In genomic region chr12:96908170-96908675, GRCh38 we compare ENCODE assay signal across 8 cellular contexts. TPM values are rescaled to one million over a fixed set of nuclear protein-coding genes. Genes with fewer than 3 reads are reported as not detected.
A peak's percentile ranks its signal among the peaks of the same experiment; 100 is the strongest.
DNase-seq lines count a peak whose midpoint lies in the region; ATAC-seq lines count a peak whose summit lies in the region.

No MANE protein-coding gene starts in this region.

- H3K9me3 ChIP-seq in iPS-18c (ENCODE audit: control insufficient read depth, insufficient read depth, low read length) = no peaks in the 10 kb centered on the region

- DNase-seq in activated T-cell treated with anti-CD3 and anti-CD28 coated beads, Interleukin-2, amount 50 U/mL, for 72 hours = peak; percentile 8 to 14
- no peak for DNase-seq in stimulated activated effector memory CD8-positive, alpha-beta T cell treated with anti-CD3 and anti-CD28 coated beads, Interleukin-12 subunit alpha, Interleukin-12 subunit beta, amount 100 ng/mL, for 72 hours (ENCODE audit: low spot score in 2 of 2)
- no peak for DNase-seq in SKM-1 (lab: John Stamatoyannopoulos, UW; ENCODE audit: unreplicated experiment)
- no peak for DNase-seq in HT-29 (ENCODE audit: low spot score)
- no peak for DNase-seq in ureter (ENCODE audit: low spot score)

- peaks cover 6% of the 10 kb centered on the region for H3K27me3 Mint-ChIP-seq in activated T-cell treated with anti-CD3 and anti-CD28 coated beads, Interleukin-2, amount 50 U/mL, for 72 hours (ENCODE audit: low read depth)

- peaks cover 49% of the 10 kb centered on the region for H3K4me1 Mint-ChIP-seq in activated T-cell treated with anti-CD3 and anti-CD28 coated beads, Interleukin-2, amount 50 U/mL, for 72 hours (ENCODE audit: low read depth)
- peaks cover 43% of the 10 kb centered on the region for H3K4me1 Mint-ChIP-seq in stimulated activated effector memory CD8-positive, alpha-beta T cell treated with anti-CD3 and anti-CD28 coated beads, Interleukin-12 subunit alpha, Interleukin-12 subunit beta, amount 100 ng/mL, for 72 hours

- no peaks in the 10 kb centered on the region for H3K9me3 Mint-ChIP-seq in activated T-cell treated with anti-CD3 and anti-CD28 coated beads, Interleukin-2, amount 50 U/mL, for 72 hours
- H3K9me3 Mint-ChIP-seq in stimulated activated effector memory CD8-positive, alpha-beta T cell treated with anti-CD3 and anti-CD28 coated beads, Interleukin-12 subunit alpha, Interleukin-12 subunit beta, amount 100 ng/mL, for 72 hours = no peaks in the 10 kb centered on the region

- peak overlapping the region; percentile 65 for H3K4me3 ChIP-seq in iPS-18c (ENCODE audit: insufficient read depth, low read depth, low read length)

- ATAC-seq in GM18868 (IDR thresholded peaks at IDR 0.05; ENCODE audit: unreplicated experiment) (peak; percentile 25), HG03378 (IDR thresholded peaks at IDR 0.05; ENCODE audit: unreplicated experiment) (peak; percentile 42)
- ATAC-seq in activated T-cell treated with anti-CD3 and anti-CD28 coated beads, Interleukin-2, amount 50 U/mL, for 72 hours (replicated peaks in 1 of 2) = peak in 1 of 2 donors; percentile 26
- ATAC-seq in stimulated activated effector memory CD8-positive, alpha-beta T cell treated with anti-CD3 and anti-CD28 coated beads, Interleukin-12 subunit alpha, Interleukin-12 subunit beta, amount 100 ng/mL, for 72 hours = peak; percentile 53

- peak overlapping the region; percentile 97 for H3K27ac Mint-ChIP-seq in activated T-cell treated with anti-CD3 and anti-CD28 coated beads, Interleukin-2, amount 50 U/mL, for 72 hours
- H3K27ac Mint-ChIP-seq in stimulated activated effector memory CD8-positive, alpha-beta T cell treated with anti-CD3 and anti-CD28 coated beads, Interleukin-12 subunit alpha, Interleukin-12 subunit beta, amount 100 ng/mL, for 72 hours = peak overlapping the region; percentile 98

- peaks cover 5 to 6% of the 10 kb centered on the region in 2 donors for H3K36me3 Mint-ChIP-seq in activated T-cell treated with anti-CD3 and anti-CD28 coated beads, Interleukin-2, amount 50 U/mL, for 72 hours (ENCODE audit: insufficient read depth in 2 of 2)
- H3K36me3 Mint-ChIP-seq in stimulated activated effector memory CD8-positive, alpha-beta T cell treated with anti-CD3 and anti-CD28 coated beads, Interleukin-12 subunit alpha, Interleukin-12 subunit beta, amount 100 ng/mL, for 72 hours = peaks cover 31% of the 10 kb centered on the region

- peak overlapping the region; percentile 90 to 94 for H3K4me3 Mint-ChIP-seq in activated T-cell treated with anti-CD3 and anti-CD28 coated beads, Interleukin-2, amount 50 U/mL, for 72 hours
- peak overlapping the region; percentile 82 for H3K4me3 Mint-ChIP-seq in stimulated activated effector memory CD8-positive, alpha-beta T cell treated with anti-CD3 and anti-CD28 coated beads, Interleukin-12 subunit alpha, Interleukin-12 subunit beta, amount 100 ng/mL, for 72 hours

RNA-seq across cellular contexts. Expression of gene NEDD1, which starts 1.2 kb away (rescaled TPM):
- 10 to 100 TPM; 57.2 to 58.8 TPM for total RNA-seq in activated T-cell treated with anti-CD3 and anti-CD28 coated beads, Interleukin-2, amount 50 U/mL, for 72 hours
- 12.4 and 18.6 TPM in 2 replicates for total RNA-seq in HT-29 (2014; rRNA removed; shearing (Covaris generic))
- total RNA-seq in ureter = 14.0 TPM

Comparison
In these comparisons a context has a peak if more than half of its experiments do, and no peak if none do; other contexts are left out.
1. DNase-seq: peak in activated T-cell treated with anti-CD3 and anti-CD28 coated beads, Interleukin-2, amount 50 U/mL, for 72 hours (2 of 2); none in stimulated activated effector memory CD8-positive, alpha-beta T cell treated with anti-CD3 and anti-CD28 coated beads, Interleukin-12 subunit alpha, Interleukin-12 subunit beta, amount 100 ng/mL, for 72 hours (0 of 2), SKM-1 (single experiment), HT-29 (single experiment) and ureter (single experiment).